Comparison of ENCODE assay signal across 2 cellular contexts in genomic region chr3:126373682-126374601, GRCh38.
TF ChIP-seq lines count a peak whose summit lies in the region.

No MANE protein-coding gene starts in this region.

TF ChIP-seq in H1, 55 proteins besides CTCF, POLR2A, EP300 and RAD21 (continued from another document):
- TF ChIP-seq SIX5 (IDR thresholded peaks at IDR 0.05; ENCODE audit: low read depth, low read length) (no peak), CHD2 (IDR thresholded peaks at IDR 0.05; ENCODE audit: low read length) (no peak), ASH2L (IDR thresholded peaks at IDR 0.05; ENCODE audit: low read length) (no peak), HDAC2 (IDR thresholded peaks at IDR 0.05; ENCODE audit: borderline replicate concordance in 1 of 2, low read depth in 2 of 2, low read length in 2 of 2) (no peak), CEBPB (IDR thresholded peaks at IDR 0.05; ENCODE audit: low read depth, low read length) (no peak), CREB1 (IDR thresholded peaks at IDR 0.05) (no peak)

TF ChIP-seq in liver, 16 proteins besides CTCF, POLR2A, EP300 and RAD21 (continued from another document):
- TF ChIP-seq, protein P1, sequence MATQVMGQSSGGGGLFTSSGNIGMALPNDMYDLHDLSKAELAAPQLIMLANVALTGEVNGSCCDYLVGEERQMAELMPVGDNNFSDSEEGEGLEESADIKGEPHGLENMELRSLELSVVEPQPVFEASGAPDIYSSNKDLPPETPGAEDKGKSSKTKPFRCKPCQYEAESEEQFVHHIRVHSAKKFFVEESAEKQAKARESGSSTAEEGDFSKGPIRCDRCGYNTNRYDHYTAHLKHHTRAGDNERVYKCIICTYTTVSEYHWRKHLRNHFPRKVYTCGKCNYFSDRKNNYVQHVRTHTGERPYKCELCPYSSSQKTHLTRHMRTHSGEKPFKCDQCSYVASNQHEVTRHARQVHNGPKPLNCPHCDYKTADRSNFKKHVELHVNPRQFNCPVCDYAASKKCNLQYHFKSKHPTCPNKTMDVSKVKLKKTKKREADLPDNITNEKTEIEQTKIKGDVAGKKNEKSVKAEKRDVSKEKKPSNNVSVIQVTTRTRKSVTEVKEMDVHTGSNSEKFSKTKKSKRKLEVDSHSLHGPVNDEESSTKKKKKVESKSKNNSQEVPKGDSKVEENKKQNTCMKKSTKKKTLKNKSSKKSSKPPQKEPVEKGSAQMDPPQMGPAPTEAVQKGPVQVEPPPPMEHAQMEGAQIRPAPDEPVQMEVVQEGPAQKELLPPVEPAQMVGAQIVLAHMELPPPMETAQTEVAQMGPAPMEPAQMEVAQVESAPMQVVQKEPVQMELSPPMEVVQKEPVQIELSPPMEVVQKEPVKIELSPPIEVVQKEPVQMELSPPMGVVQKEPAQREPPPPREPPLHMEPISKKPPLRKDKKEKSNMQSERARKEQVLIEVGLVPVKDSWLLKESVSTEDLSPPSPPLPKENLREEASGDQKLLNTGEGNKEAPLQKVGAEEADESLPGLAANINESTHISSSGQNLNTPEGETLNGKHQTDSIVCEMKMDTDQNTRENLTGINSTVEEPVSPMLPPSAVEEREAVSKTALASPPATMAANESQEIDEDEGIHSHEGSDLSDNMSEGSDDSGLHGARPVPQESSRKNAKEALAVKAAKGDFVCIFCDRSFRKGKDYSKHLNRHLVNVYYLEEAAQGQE (IDR thresholded peaks at IDR 0.05): no peak
- peak; percentile 70 for TF ChIP-seq SP1 (IDR thresholded peaks at IDR 0.05)
- no peak for TF ChIP-seq ATF3 (IDR thresholded peaks at IDR 0.05)
- TF ChIP-seq FOXA1 (IDR thresholded peaks at IDR 0.05): no peak
- TF ChIP-seq YY1 (IDR thresholded peaks at IDR 0.05): no peak
- TF ChIP-seq TAF1 (conservative IDR thresholded peaks at IDR 0.05): no peak
- peak in 1 of 2 donors; percentile 8 for TF ChIP-seq JUND (IDR thresholded peaks at IDR 0.05)
- no peak for TF ChIP-seq EGR1 (IDR thresholded peaks at IDR 0.05; ENCODE audit: low read depth in 2 of 2)
- TF ChIP-seq, protein P2, sequence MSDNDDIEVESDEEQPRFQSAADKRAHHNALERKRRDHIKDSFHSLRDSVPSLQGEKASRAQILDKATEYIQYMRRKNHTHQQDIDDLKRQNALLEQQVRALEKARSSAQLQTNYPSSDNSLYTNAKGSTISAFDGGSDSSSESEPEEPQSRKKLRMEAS (IDR thresholded peaks at IDR 0.05): no peak
- no peak for TF ChIP-seq HNF4G (IDR thresholded peaks at IDR 0.05)
- TF ChIP-seq FOXA2 (IDR thresholded peaks at IDR 0.05): no peak
- TF ChIP-seq HNF4A (conservative IDR thresholded peaks at IDR 0.05): peak; percentile 46 to 74
- peak; percentile 40 for TF ChIP-seq NR2F2 (IDR thresholded peaks at IDR 0.05)
TF ChIP-seq in liver: peak in this region for 5.
